In genomic region chr18:12027480-12027879, GRCh38 we compare ENCODE assay signal across 20 cellular contexts. TPM values are rescaled to one million over a fixed set of nuclear protein-coding genes. Genes with fewer than 3 reads are reported as not detected.
A peak's percentile ranks its signal among the peaks of the same experiment; 100 is the strongest.
DNase-seq lines count a peak whose midpoint lies in the region; ATAC-seq and TF ChIP-seq lines count a peak whose summit lies in the region.
"Had no signal": no experiment of that assay in that cellular context is flagged by ENCODE, and none has a peak within 500 bp of the region (broad histone marks: within the 10 kb centered on the region; RNA-seq: fewer than 3 reads in every experiment).

No MANE protein-coding gene starts in this region.

- DNase-seq in mammary epithelial cell (no peak), MCF 10A (ENCODE audit: unreplicated experiment) (no peak), body of pancreas (no peak), lower lobe of right lung (no peak), suprapubic skin (ENCODE audit: low spot score in 2 of 2) (peak; percentile 52 to 53), DMS 273 treated with DMSO at 0.1 percent for 48 hours (lab: John Stamatoyannopoulos, UW) (no peak)
- no peak for DNase-seq in activated CD4-positive, alpha-beta T cell treated with anti-CD3 and anti-CD28 coated beads for 48 hours
- DNase-seq: AML-193, COR-L47, KBM-7, NCI-H1417 treated with DMSO at 0.1 percent for 48 hours, NCI-H1930, NCI-H226, NCI-H524, NCI-H82, OCI-M1, SIG-M5 had no signal

- TF ChIP-seq POLR2A in body of pancreas (IDR thresholded peaks at IDR 0.05): no peak
- TF ChIP-seq POLR2A in suprapubic skin (IDR thresholded peaks at IDR 0.05): no peak

- H3K9me3 Mint-ChIP-seq in MCF 10A (ENCODE audit: unreplicated experiment): no peaks in the 10 kb centered on the region
- H3K9me3 Mint-ChIP-seq: GM23338 had no signal

- no peaks in the 10 kb centered on the region for H4K20me1 ChIP-seq in mammary epithelial cell (ENCODE audit: insufficient read depth, low read length)

- H3K9me3 ChIP-seq in mammary epithelial cell (replicated peaks; ENCODE audit: insufficient read depth, low read length) (no peaks in the 10 kb centered on the region), body of pancreas (no peaks in the 10 kb centered on the region), lower lobe of right lung (no peaks in the 10 kb centered on the region), suprapubic skin (no peaks in the 10 kb centered on the region)

- peaks cover 9% of the 10 kb centered on the region for H3K4me1 Mint-ChIP-seq in MCF 10A (ENCODE audit: insufficient read depth, unreplicated experiment)

- H3K36me3 ChIP-seq in mammary epithelial cell (ENCODE audit: insufficient read depth, low read length): no peaks in the 10 kb centered on the region
- H3K36me3 ChIP-seq in body of pancreas (replicated peaks in 1 of 2; ENCODE audit: insufficient read depth in 1 of 2, low read depth in 2 of 2): peaks cover 0 to 15% of the 10 kb centered on the region in 2 donors
- H3K36me3 ChIP-seq in lower lobe of right lung: peaks cover 43% of the 10 kb centered on the region
- peaks cover 5% of the 10 kb centered on the region for H3K36me3 ChIP-seq in suprapubic skin

- no peak overlapping the region for H3K4me3 Mint-ChIP-seq in MCF 10A (ENCODE audit: unreplicated experiment)
- H3K4me3 Mint-ChIP-seq: GM23338 had no signal

- intact Hi-C loops in mammary epithelial cell (cut with micrococcal nuclease): no loop called here
- intact Hi-C loops in MCF 10A (cut with micrococcal nuclease): no loop called here
- intact Hi-C loops in body of pancreas (cut with DNase I): no loop called here
- intact Hi-C loops in lower lobe of right lung (cut with DNase I): no loop called here

- in situ Hi-C loops in mammary epithelial cell (cut with MboI; ENCODE audit: low sequenced_read_pairs in 2 of 2): loop anchor here in 1 of 2 donors (25.0 kb wide), 2 partner anchors 290 to 365 kb away; no protein-coding TSS in a partner anchor

- TF ChIP-seq EP300 in suprapubic skin (IDR thresholded peaks at IDR 0.05): no peak

- ATAC-seq in body of pancreas (no peak), lower lobe of right lung (no peak), GM21717 (IDR thresholded peaks at IDR 0.05; ENCODE audit: unreplicated experiment) (no peak)

- H3K4me1 ChIP-seq in mammary epithelial cell (ENCODE audit: insufficient read depth, low read length) (peaks cover 34% of the 10 kb centered on the region), body of pancreas (peaks cover 43% of the 10 kb centered on the region), lower lobe of right lung (no peaks in the 10 kb centered on the region), suprapubic skin (peaks cover 73% of the 10 kb centered on the region)

- no peaks in the 10 kb centered on the region for H3K79me2 ChIP-seq in mammary epithelial cell (ENCODE audit: insufficient read depth, low read length)

- H2AFZ ChIP-seq in mammary epithelial cell (ENCODE audit: low read depth, low read length): peak overlapping the region; percentile 71
- H2AFZ ChIP-seq: GM23338 had no signal

- WGBS in mammary epithelial cell (ENCODE audit: low coverage, missing lambda C conversion rate): 28% methylated on average over 3 of the region's 4 CpGs
- 69% methylated on average over 4 of the region's 4 CpGs for WGBS in body of pancreas, 2 donors
- 67% methylated on average over 4 of the region's 4 CpGs for WGBS in suprapubic skin

- H3K27ac ChIP-seq in mammary epithelial cell (ENCODE audit: insufficient read depth, low read depth, low read length) (peak overlapping the region; percentile 59), body of pancreas (peak overlapping the region; percentile 85 to 95 (median 93)), lower lobe of right lung (peak overlapping the region; percentile 36), suprapubic skin (peak overlapping the region; percentile 86)
- H3K27ac ChIP-seq: 22Rv1 had no signal

- CTCF ChIA-PET in mammary epithelial cell (lab: Charles Lee; ENCODE audit: low non-redundant PET): no interaction called here
- CTCF ChIA-PET in MCF 10A (lab: Yijun Ruan, JAX): interaction anchor here (1.7 kb wide), 1 partner anchor 90 kb away, joined by 8 read pairs; no protein-coding TSS in a partner anchor

- dilution Hi-C loops in mammary epithelial cell (cut with HindIII; ENCODE audit: low sequenced_read_pairs): no loop called here

- no peaks in the 10 kb centered on the region for H3K27me3 Mint-ChIP-seq in MCF 10A (ENCODE audit: insufficient read depth, unreplicated experiment)

- BruUV-seq in mammary epithelial cell (replicated peaks; lab: Mats Ljungman, UMichigan) (no TSS peak), MCF 10A (replicated peaks; lab: Mats Ljungman, UMichigan) (no TSS peak)

- POLR2A ChIA-PET in MCF 10A (lab: Yijun Ruan, JAX): interaction anchor here (0.6 to 1.2 kb wide), 3 partner anchors 9 to 59 kb away, joined by 3 read pairs; no protein-coding TSS in a partner anchor

- H3K4me2 ChIP-seq in mammary epithelial cell (ENCODE audit: insufficient read depth, low read depth, low read length): peak overlapping the region; percentile 61
- H3K4me2 ChIP-seq: GM23338 had no signal

- TF ChIP-seq CTCF in mammary epithelial cell (conservative IDR thresholded peaks at IDR 0.05 in 1 of 2, IDR thresholded peaks at IDR 0.05 in 1 of 2; ENCODE audit: extremely low read depth in 1 of 2, insufficient read depth in 1 of 2, low read depth in 1 of 2, low read length in 2 of 2) (no peak), MCF 10A (IDR thresholded peaks at IDR 0.05; ENCODE audit: unreplicated experiment) (no peak), body of pancreas (IDR thresholded peaks at IDR 0.05) (no peak), lower lobe of right lung (IDR thresholded peaks at IDR 0.05) (no peak), suprapubic skin (IDR thresholded peaks at IDR 0.05) (no peak)

- H3K9ac ChIP-seq in mammary epithelial cell (ENCODE audit: insufficient read depth, low read length): no peak overlapping the region

- H3K4me3 ChIP-seq in mammary epithelial cell (replicated peaks in 1 of 3; ENCODE audit: insufficient read depth in 1 of 3, low read depth in 2 of 3, low read length in 3 of 3) (no peak overlapping the region), body of pancreas (no peak overlapping the region), lower lobe of right lung (no peak overlapping the region), suprapubic skin (no peak overlapping the region)
- H3K4me3 ChIP-seq: GM23338 had no signal

- H3K36me3 Mint-ChIP-seq in MCF 10A (ENCODE audit: insufficient read depth, unreplicated experiment): peaks cover 26% of the 10 kb centered on the region

- H3K27me3 ChIP-seq in mammary epithelial cell (ENCODE audit: insufficient read depth, low read length) (no peaks in the 10 kb centered on the region), body of pancreas (no peaks in the 10 kb centered on the region), lower lobe of right lung (ENCODE audit: low read depth) (no peaks in the 10 kb centered on the region), suprapubic skin (no peaks in the 10 kb centered on the region)

- H3K27ac Mint-ChIP-seq in MCF 10A (ENCODE audit: low read depth, unreplicated experiment): no peak overlapping the region

RNA-seq across cellular contexts. Expression of gene IMPA2, which starts 46.2 kb away (rescaled TPM):
- total RNA-seq in mammary epithelial cell (10 to 100 TPM; 16.5 to 41.8 TPM), MCF 10A (2022) (8.8 and 12.8 TPM in 2 replicates), body of pancreas (100 to 1,000 TPM; 269 to 446 TPM), lower lobe of right lung (54.2 TPM), suprapubic skin (100 to 1,000 TPM; 234 to 396 (median 363) TPM)
- polyA plus RNA-seq in mammary epithelial cell: 23.9 TPM
- 33.9 TPM for polyA minus RNA-seq in mammary epithelial cell

Comparison
In these comparisons a context has a peak if more than half of its experiments do, and no peak if none do; other contexts are left out.
1. DNase-seq: peak in suprapubic skin (2 of 2); none in mammary epithelial cell (single experiment), MCF 10A (single experiment), body of pancreas (0 of 4), lower lobe of right lung (single experiment), activated CD4-positive, alpha-beta T cell treated with anti-CD3 and anti-CD28 coated beads for 48 hours (single experiment) and DMS 273 treated with DMSO at 0.1 percent for 48 hours (single experiment).
2. H3K27ac ChIP-seq: peak in every context shown above with its lines; median percentile 93 in body of pancreas; 86 in suprapubic skin; 59 in mammary epithelial cell; 36 in lower lobe of right lung.